In the genomic region with DNA sequence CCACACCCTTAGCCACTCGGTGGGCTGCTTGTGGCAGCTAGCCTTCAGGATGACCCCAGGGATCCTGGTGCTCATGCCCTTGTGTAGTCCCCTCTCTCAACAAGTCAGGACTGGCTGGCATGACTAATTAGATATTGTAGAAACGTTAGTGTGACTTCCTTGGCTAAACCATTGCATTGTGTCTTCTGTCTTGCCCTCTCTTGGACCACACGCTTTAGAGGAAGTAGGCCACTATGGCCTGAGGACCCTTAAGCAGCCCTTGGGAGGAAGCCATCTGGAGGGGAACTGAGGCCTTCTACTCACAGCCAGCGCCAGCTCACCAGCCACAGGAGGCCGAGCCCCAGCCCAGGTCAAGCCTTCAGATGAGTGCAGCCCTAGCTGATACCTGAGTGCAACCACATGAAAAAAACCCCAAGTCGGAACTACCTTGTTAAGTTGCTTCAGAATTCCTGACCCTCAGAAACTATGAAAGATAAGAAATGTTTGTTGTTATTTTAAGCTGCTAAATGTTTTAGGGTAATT, we compare ENCODE assay signal across 24 cellular contexts. TPM values are rescaled to one million over a fixed set of nuclear protein-coding genes. Genes with fewer than 3 reads are reported as not detected.
"Had no signal": no experiment of that assay in that cellular context is flagged by ENCODE, and none has a peak within 500 bp of the region (broad histone marks: within the 10 kb centered on the region; RNA-seq: fewer than 3 reads in every experiment).

No MANE protein-coding gene starts in this region.

- H3K4me3 Mint-ChIP-seq: activated T-helper 1 cell treated with anti-CD3 and anti-CD28 coated beads, Interleukin-12 subunit alpha, Interleukin-12 subunit beta, Interleukin-2, Interleukin-4 antibody, amounts not matched to agents 30 ng/mL and 10 ng/mL and 1 ng/mL, durations not matched to agents 14 hours and 24 hours and 36 hours; immature natural killer cell; stimulated activated naive CD8-positive, alpha-beta T cell treated with anti-CD3 and anti-CD28 coated beads, Interleukin-15, amount 100 ng/mL, for 72 hours; T-helper 1 cell treated with Interleukin-12 subunit alpha and Interleukin-12 subunit beta and Interleukin-4 antibody, amounts not matched to agents 30 μg/mL and 1 μg/mL, for 36 hours had no signal

- H3K36me3 Mint-ChIP-seq: activated naive CD4-positive, alpha-beta T cell treated with anti-CD3 and anti-CD28 coated beads, Interleukin-2, amount 50 U/mL, for 72 hours; immature natural killer cell had no signal

- H3K4me3 ChIP-seq: adrenal gland, breast epithelium, esophagus muscularis mucosa, heart right ventricle, prostate gland, testis, upper lobe of left lung had no signal

- H3K9me3 Mint-ChIP-seq: activated naive CD4-positive, alpha-beta T cell treated with anti-CD3 and anti-CD28 coated beads, Interleukin-2, amount 50 U/mL, for 72 hours; activated T-helper 1 cell treated with anti-CD3 and anti-CD28 coated beads, Interleukin-12 subunit alpha, Interleukin-12 subunit beta, Interleukin-2, Interleukin-4 antibody, amounts not matched to agents 30 ng/mL and 10 ng/mL and 1 ng/mL, durations not matched to agents 14 hours and 24 hours and 36 hours; immature natural killer cell; stimulated activated naive CD8-positive, alpha-beta T cell treated with anti-CD3 and anti-CD28 coated beads, Interleukin-15, amount 100 ng/mL, for 72 hours; T-helper 1 cell treated with Interleukin-12 subunit alpha and Interleukin-12 subunit beta and Interleukin-4 antibody, amounts not matched to agents 30 μg/mL and 1 μg/mL, for 36 hours had no signal

- DNase-seq: activated CD4-positive, alpha-beta T cell treated with anti-CD3 and anti-CD28 coated beads for 1 hour; activated gamma-delta T cell treated with Interleukin-2 at 50 U/mL for 16 hours; activated T-cell treated with anti-CD3 and anti-CD28 coated beads for 4 hours; adrenal gland; dermis blood vessel endothelial cell; effector memory CD4-positive, alpha-beta T cell; heart right ventricle; immature natural killer cell; kidney glomerular epithelial cell; left ventricle myocardium superior; small intestine; stimulated activated CD4-positive, alpha-beta T cell treated with anti-CD3 and anti-CD28 coated beads, Interleukin-4, amount 100 ng/mL, for 1 hour; stimulated activated naive CD8-positive, alpha-beta T cell treated with anti-CD3 and anti-CD28 coated beads, Interleukin-15, amount 100 ng/mL, for 72 hours; testis; upper lobe of left lung; WERI-Rb-1 had no signal

- H3K4me1 ChIP-seq: breast epithelium, prostate gland had no signal

- ATAC-seq: activated naive CD4-positive, alpha-beta T cell treated with anti-CD3 and anti-CD28 coated beads, Interleukin-2, amount 50 U/mL, for 72 hours; stimulated activated naive CD8-positive, alpha-beta T cell treated with anti-CD3 and anti-CD28 coated beads, Interleukin-15, amount 100 ng/mL, for 72 hours had no signal

- H3K27ac Mint-ChIP-seq: activated T-helper 1 cell treated with anti-CD3 and anti-CD28 coated beads, Interleukin-12 subunit alpha, Interleukin-12 subunit beta, Interleukin-2, Interleukin-4 antibody, amounts not matched to agents 30 ng/mL and 10 ng/mL and 1 ng/mL, durations not matched to agents 14 hours and 24 hours and 36 hours; stimulated activated naive CD8-positive, alpha-beta T cell treated with anti-CD3 and anti-CD28 coated beads, Interleukin-15, amount 100 ng/mL, for 72 hours; T-helper 1 cell treated with Interleukin-12 subunit alpha and Interleukin-12 subunit beta and Interleukin-4 antibody, amounts not matched to agents 30 μg/mL and 1 μg/mL, for 36 hours had no signal

- H3K27me3 ChIP-seq: adrenal gland, breast epithelium, testis, upper lobe of left lung had no signal

- H3K9me3 ChIP-seq: adrenal gland, breast epithelium, esophagus muscularis mucosa, heart right ventricle, prostate gland, testis, upper lobe of left lung had no signal

- H3K36me3 ChIP-seq: adrenal gland, breast epithelium, esophagus muscularis mucosa, heart right ventricle, prostate gland, upper lobe of left lung, WERI-Rb-1 had no signal

- H3K4me1 Mint-ChIP-seq: immature natural killer cell; stimulated activated naive CD8-positive, alpha-beta T cell treated with anti-CD3 and anti-CD28 coated beads, Interleukin-15, amount 100 ng/mL, for 72 hours had no signal

- H3K27me3 Mint-ChIP-seq: stimulated activated naive CD8-positive, alpha-beta T cell treated with anti-CD3 and anti-CD28 coated beads, Interleukin-15, amount 100 ng/mL, for 72 hours had no signal

- H3K27ac ChIP-seq: breast epithelium, esophagus muscularis mucosa, prostate gland, upper lobe of left lung, WERI-Rb-1 had no signal

RNA-seq across cellular contexts. Expression of gene ANGPT4, which starts 10.1 kb away (rescaled TPM):
- total RNA-seq: activated T-helper 1 cell treated with anti-CD3 and anti-CD28 coated beads, Interleukin-12 subunit alpha, Interleukin-12 subunit beta, Interleukin-2, Interleukin-4 antibody, amounts not matched to agents 30 ng/mL and 10 ng/mL and 1 ng/mL, durations not matched to agents 14 hours and 24 hours and 36 hours; dermis blood vessel endothelial cell; endothelial cell of umbilical vein; myocyte had no signal
